Comparison of ENCODE assay signal across 20 cellular contexts in the genomic region with DNA sequence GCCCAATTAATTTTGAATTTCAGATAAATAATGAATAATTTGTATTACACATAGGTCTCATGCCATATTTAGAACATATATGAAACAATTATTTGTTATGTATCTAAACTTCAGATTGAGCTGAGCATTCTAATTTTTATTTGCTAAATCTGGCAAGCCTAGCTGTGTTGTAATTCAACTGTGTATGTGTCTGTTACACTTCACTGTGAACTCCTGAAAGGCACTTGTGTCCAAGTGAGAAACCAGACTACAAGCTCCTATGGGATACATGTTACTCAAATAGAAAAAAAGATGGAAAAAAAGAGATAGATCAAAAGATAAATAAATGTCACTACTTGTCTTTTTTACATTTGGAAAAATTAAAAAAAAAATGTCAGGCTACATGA. TPM values are rescaled to one million over a fixed set of nuclear protein-coding genes. Genes with fewer than 3 reads are reported as not detected.
DNase-seq lines count a peak whose midpoint lies in the region; ATAC-seq and TF ChIP-seq lines count a peak whose summit lies in the region.
"Had no signal": no experiment of that assay in that cellular context is flagged by ENCODE, and none has a peak within 500 bp of the region (broad histone marks: within the 10 kb centered on the region; RNA-seq: fewer than 3 reads in every experiment).

No MANE protein-coding gene starts in this region.

- H3K9ac ChIP-seq in IMR-90 (ENCODE audit: low read depth, low read length) = no peak overlapping the region
- H3K9ac ChIP-seq: BLaER1 had no signal

- H3K4me1 Mint-ChIP-seq in nephron = peaks cover 47% of the 10 kb centered on the region
- H3K4me1 Mint-ChIP-seq: CD4-positive, CD25-positive, alpha-beta regulatory T cell had no signal

- no peak overlapping the region for H2BK120ac ChIP-seq in IMR-90 (ENCODE audit: low read depth, low read length)

- no peak overlapping the region for H2AK5ac ChIP-seq in IMR-90 (ENCODE audit: low read depth, low read length)

- no peak overlapping the region for H3K56ac ChIP-seq in IMR-90 (ENCODE audit: extremely low read depth, insufficient read depth, low read length)

- no peak for TF ChIP-seq POLR2A in IMR-90 (IDR thresholded peaks at IDR 0.05; ENCODE audit: low read depth, low read length)

- no peak overlapping the region for H3K4me2 ChIP-seq in IMR-90 (ENCODE audit: low read depth, low read length)
- H3K4me2 ChIP-seq: BLaER1, GM23338 had no signal

- H3K9me3 Mint-ChIP-seq in nephron = no peaks in the 10 kb centered on the region
- H3K9me3 Mint-ChIP-seq: CD8-positive, alpha-beta T cell had no signal

- intact Hi-C loops in Right ventricle myocardium superior (cut with DNase I) (no loop called here), IMR-90 (cut with micrococcal nuclease) (no loop called here), posterior vena cava (cut with DNase I) (no loop called here)

- no peak overlapping the region for H2AFZ ChIP-seq in IMR-90 (replicated peaks; ENCODE audit: low read length, poor library complexity)
- H2AFZ ChIP-seq: GM23338 had no signal

- no peaks in the 10 kb centered on the region for H4K20me1 ChIP-seq in IMR-90 (ENCODE audit: insufficient read depth, low read length)
- H4K20me1 ChIP-seq: BLaER1 had no signal

- peak overlapping the region; percentile 49 to 58 (median 49) for H3K27ac Mint-ChIP-seq in nephron
- H3K27ac Mint-ChIP-seq: CD4-positive, CD25-positive, alpha-beta regulatory T cell; CD8-positive, alpha-beta T cell; GM23338 had no signal

- no peak overlapping the region for H2BK15ac ChIP-seq in IMR-90 (ENCODE audit: low read depth, low read length)

- no peak overlapping the region for H2BK5ac ChIP-seq in IMR-90 (ENCODE audit: low read depth, low read length, poor library complexity, severe bottlenecking)

- POLR2A ChIA-PET in IMR-90 (lab: Charles Lee; ENCODE audit: unreplicated experiment) = no interaction called here

- H3K36me3 Mint-ChIP-seq in nephron (ENCODE audit: low read depth) = no peaks in the 10 kb centered on the region
- H3K36me3 Mint-ChIP-seq: CD4-positive, CD25-positive, alpha-beta regulatory T cell; CD8-positive, alpha-beta T cell had no signal

- no peak overlapping the region; a peak in 1 of 4 replicates for H4K8ac ChIP-seq in IMR-90 (ENCODE audit: low read depth in 2 of 2, low read length in 2 of 2)

- H3K4ac ChIP-seq in IMR-90 (ENCODE audit: low read depth, low read length) = no peak overlapping the region

- DNase-seq in Right ventricle myocardium superior (no peak), right atrium auricular region (ENCODE audit: low spot score) (no peak), IMR-90 (no peak), left lobe of liver (ENCODE audit: low spot score) (no peak), GM20000 (ENCODE audit: low spot score) (no peak), posterior vena cava (ENCODE audit: low spot score) (no peak)
- DNase-seq: Caco-2; CD4-positive, CD25-positive, alpha-beta regulatory T cell; CD8-positive, alpha-beta T cell; DMS153; DND-41; H9 had no signal

- H3K9me3 ChIP-seq in right atrium auricular region (no peaks in the 10 kb centered on the region), IMR-90 (ENCODE audit: control insufficient read depth, insufficient read depth, low read length) (no peaks in the 10 kb centered on the region; the same call in 1 of the 2 replicates)
- H3K9me3 ChIP-seq: Caco-2 had no signal

- H3K27me3 ChIP-seq in right atrium auricular region = no peaks in the 10 kb centered on the region
- H3K27me3 ChIP-seq in IMR-90 (ENCODE audit: control insufficient read depth, insufficient read depth, low read length) = no peaks in the 10 kb centered on the region
- H3K27me3 ChIP-seq: BLaER1 had no signal

- in situ Hi-C loops in IMR-90 (cut with MboI; ENCODE audit: low sequenced_read_pairs) = no loop called here

- H4K91ac ChIP-seq in IMR-90 (ENCODE audit: insufficient read depth, low read depth, low read length) = no peak overlapping the region

- CTCF ChIA-PET in IMR-90 (lab: Yijun Ruan, JAX) = interaction anchor here (0.7 kb wide), 1 partner anchor 30 kb away, joined by 3 read pairs; no protein-coding TSS in a partner anchor

- ATAC-seq in Right ventricle myocardium superior (ENCODE audit: poor library complexity) (peak; percentile 73), IMR-90 (ENCODE audit: low read depth) (no peak), left lobe of liver (no peak)
- ATAC-seq: CD8-positive, alpha-beta T cell; HCT116 had no signal

- no peaks in the 10 kb centered on the region for H3K27me3 Mint-ChIP-seq in nephron (ENCODE audit: low read depth)

- no peak overlapping the region for H3K27ac ChIP-seq in right atrium auricular region
- H3K27ac ChIP-seq in IMR-90 (ENCODE audit: insufficient read depth, low read length) = no peak overlapping the region
- H3K27ac ChIP-seq in VCaP = peak overlapping the region; percentile 48; the same call in 1 of the 2 replicates
- H3K27ac ChIP-seq: BLaER1, C4-2B had no signal

- H3K18ac ChIP-seq in IMR-90 (ENCODE audit: low read depth, low read length) = no peak overlapping the region

- no peak overlapping the region for H4K5ac ChIP-seq in IMR-90 (ENCODE audit: low read depth, low read length)

- no peak overlapping the region for H3K4me3 ChIP-seq in right atrium auricular region
- H3K4me3 ChIP-seq in IMR-90 (ENCODE audit: insufficient read depth, low read depth, low read length) = no peak overlapping the region
- H3K4me3 ChIP-seq: BLaER1, GM23338 had no signal

- H2AK9ac ChIP-seq in IMR-90 (replicated peaks; ENCODE audit: low read depth, low read length, poor library complexity) = no peak overlapping the region

- H3K4me1 ChIP-seq in right atrium auricular region (peaks cover 0 to 11% of the 10 kb centered on the region in 2 donors), IMR-90 (ENCODE audit: control insufficient read depth, insufficient read depth, low read length) (peaks cover 2% of the 10 kb centered on the region; the same call in 1 of the 2 replicates)

- TF ChIP-seq CTCF in right atrium auricular region (IDR thresholded peaks at IDR 0.05) (no peak), IMR-90 (conservative IDR thresholded peaks at IDR 0.05; ENCODE audit: low read depth, low read length) (no peak), VCaP (conservative IDR thresholded peaks at IDR 0.05) (no peak), nephron (IDR thresholded peaks at IDR 0.05; ENCODE audit: unreplicated experiment in 3 of 3) (no peak), GM20000 (IDR thresholded peaks at IDR 0.05; ENCODE audit: extremely low read depth, missing control alignments) (no peak)

- dilution Hi-C loops in IMR-90 (cut with HindIII; ENCODE audit: low sequenced_read_pairs, unreplicated experiment) = no loop called here

- no peaks in the 10 kb centered on the region for H3K79me1 ChIP-seq in IMR-90 (ENCODE audit: low read depth in 1 of 2, low read length in 2 of 2)

- H2BK20ac ChIP-seq in IMR-90 (ENCODE audit: low read depth, low read length) = 0 out of 2 replicates have a peak overlapping the region, but pooled peaks have one; percentile 48

- no peak overlapping the region for H3K23ac ChIP-seq in IMR-90 (ENCODE audit: low read depth, low read length)

- no peak overlapping the region for H3K4me3 Mint-ChIP-seq in nephron
- H3K4me3 Mint-ChIP-seq: CD4-positive, CD25-positive, alpha-beta regulatory T cell; CD8-positive, alpha-beta T cell; GM23338; H9 had no signal

- no peak overlapping the region for H3K14ac ChIP-seq in IMR-90 (replicated peaks; ENCODE audit: low read depth, low read length)

- H3K9me1 ChIP-seq in IMR-90 (ENCODE audit: insufficient read depth, low read length) = no peaks in the 10 kb centered on the region

- H3K36me3 ChIP-seq in right atrium auricular region = no peaks in the 10 kb centered on the region
- H3K36me3 ChIP-seq in IMR-90 (ENCODE audit: control insufficient read depth, insufficient read depth, low read length) = no peaks in the 10 kb centered on the region
- H3K36me3 ChIP-seq: BLaER1 had no signal

- no peak for TF ChIP-seq RAD21 in IMR-90 (IDR thresholded peaks at IDR 0.05; ENCODE audit: low read length)

- no TSS peak for BruUV-seq in IMR-90 (replicated peaks; lab: Mats Ljungman, UMichigan)

TF ChIP-seq in IMR-90, 13 proteins besides CTCF, POLR2A, EP300 and RAD21 (continues in another document):
- TF ChIP-seq CHD1 (IDR thresholded peaks at IDR 0.05; ENCODE audit: low read depth, low read length) (no peak), USF2 (IDR thresholded peaks at IDR 0.05; ENCODE audit: low read depth, low read length) (no peak), RCOR1 (IDR thresholded peaks at IDR 0.05; ENCODE audit: insufficient replicate concordance, low read length) (no peak), FOS (IDR thresholded peaks at IDR 0.05; ENCODE audit: low read depth, low read length) (no peak), MAFK (IDR thresholded peaks at IDR 0.05; ENCODE audit: low read depth, low read length) (no peak), SMC3 (IDR thresholded peaks at IDR 0.05; ENCODE audit: low read depth, low read length) (no peak), RFX5 (IDR thresholded peaks at IDR 0.05; ENCODE audit: low read depth, low read length) (no peak), BHLHE40 (IDR thresholded peaks at IDR 0.05; ENCODE audit: low read depth, low read length) (no peak), MXI1 (IDR thresholded peaks at IDR 0.05; ENCODE audit: borderline replicate concordance, low read depth, low read length) (no peak)
- TF ChIP-seq, protein P1, sequence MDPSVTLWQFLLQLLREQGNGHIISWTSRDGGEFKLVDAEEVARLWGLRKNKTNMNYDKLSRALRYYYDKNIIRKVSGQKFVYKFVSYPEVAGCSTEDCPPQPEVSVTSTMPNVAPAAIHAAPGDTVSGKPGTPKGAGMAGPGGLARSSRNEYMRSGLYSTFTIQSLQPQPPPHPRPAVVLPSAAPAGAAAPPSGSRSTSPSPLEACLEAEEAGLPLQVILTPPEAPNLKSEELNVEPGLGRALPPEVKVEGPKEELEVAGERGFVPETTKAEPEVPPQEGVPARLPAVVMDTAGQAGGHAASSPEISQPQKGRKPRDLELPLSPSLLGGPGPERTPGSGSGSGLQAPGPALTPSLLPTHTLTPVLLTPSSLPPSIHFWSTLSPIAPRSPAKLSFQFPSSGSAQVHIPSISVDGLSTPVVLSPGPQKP (IDR thresholded peaks at IDR 0.05; ENCODE audit: borderline replicate concordance, low read depth, low read length) = no peak

RNA-seq across cellular contexts. Expression of gene ANKRD55, which starts 56.5 kb away (rescaled TPM):
- total RNA-seq in Right ventricle myocardium superior (not detected), right atrium auricular region (under 1 TPM in 1 of 2 donors, not detected in 1; 0.20 TPM), IMR-90 (2012; rRNA removed) (0.28 TPM in 1 of 2 replicates, not detected in the other), left lobe of liver (0.75 TPM), posterior vena cava (under 1 TPM; 0.14 to 0.79 TPM)
- not detected in 2 replicates for polyA plus RNA-seq in IMR-90 (2012; rRNA removed)
- polyA plus RNA-seq in IMR-90 (2012; cell fraction: cytosol; rRNA removed) = 0.13 TPM in 1 of 2 replicates, not detected in the other
- polyA plus RNA-seq in IMR-90 (2012; cell fraction: nucleus; rRNA removed; ENCODE audit: low replicate concordance) = not detected in 2 replicates
- total RNA-seq: A172; A673; CD8-positive, alpha-beta T cell; GM23338; H9 had no signal
- polyA plus RNA-seq: GM23338 had no signal
